ENCODE assay signal across 9 cellular contexts in genomic region chr1:63322248-63322943, GRCh38. TPM values are rescaled to one million over a fixed set of nuclear protein-coding genes. Genes with fewer than 3 reads are reported as not detected.
DNase-seq lines count a peak whose midpoint lies in the region; ATAC-seq and TF ChIP-seq lines count a peak whose summit lies in the region.
"Had no signal": no experiment of that assay in that cellular context is flagged by ENCODE, and none has a peak within 500 bp of the region (broad histone marks: within the 10 kb centered on the region; RNA-seq: fewer than 3 reads in every experiment).

FOXD3 (plus strand) TSS chr1:63322567; CDS start chr1:63323059, 492 bp downstream.

- peaks cover 3% of the 10 kb centered on the region for H3K4me1 ChIP-seq in foreskin keratinocyte
- peaks cover 2% of the 10 kb centered on the region for H3K4me1 ChIP-seq in osteoblast (ENCODE audit: insufficient read depth, low read length)

- H3K4me3 ChIP-seq in osteoblast (ENCODE audit: insufficient read depth, low read length), result peak within 1 kb of the TSS; percentile 67

- peak; percentile 84 for DNase-seq in Daoy (ENCODE audit: low read depth)
- DNase-seq in NCI-H146 (lab: John Stamatoyannopoulos, UW), result peak; percentile 63
- peak; percentile 21 for DNase-seq in activated CD8-positive, alpha-beta memory T cell treated with anti-CD3 and anti-CD28 coated beads, Interleukin-2, amount 50 U/mL, for 4 hours
- DNase-seq in foreskin keratinocyte, result no peak
- peak; percentile 94 for DNase-seq in osteoblast (ENCODE audit: insufficient read length, low spot score, missing footprints)
- DNase-seq in OCI-M2 (lab: John Stamatoyannopoulos, UW; ENCODE audit: unreplicated experiment), result no peak
- no peak for DNase-seq in AML-193 (lab: John Stamatoyannopoulos, UW)

- H3K4me2 ChIP-seq in osteoblast (ENCODE audit: insufficient read depth, low read length), result peak within 1 kb of the TSS; percentile 78

- H3K9me3 ChIP-seq in osteoblast (ENCODE audit: low read depth, low read length), result peaks cover 2% of the 10 kb centered on the region

- H3K79me2 ChIP-seq in osteoblast (ENCODE audit: insufficient read depth, low read length), result no peaks in the 10 kb centered on the region

- no peaks in the 10 kb centered on the region for H3K36me3 ChIP-seq in osteoblast (ENCODE audit: insufficient read depth, low read length)

- H3K27ac ChIP-seq in foreskin keratinocyte, result no peak within 1 kb of the TSS
- no peak within 1 kb of the TSS for H3K27ac ChIP-seq in osteoblast (ENCODE audit: low read depth, low read length)

- H2AFZ ChIP-seq in osteoblast (ENCODE audit: low read length), result peak within 1 kb of the TSS; percentile 65

- no peaks in the 10 kb centered on the region for H4K20me1 ChIP-seq in osteoblast (ENCODE audit: insufficient read depth, low read length)

- ATAC-seq in GM21717 (IDR thresholded peaks at IDR 0.05; ENCODE audit: unreplicated experiment) (peak; percentile 56), foreskin keratinocyte (peak; percentile 52)

- H3K27me3 ChIP-seq in foreskin keratinocyte (peaks cover 100% of the 10 kb centered on the region), osteoblast (ENCODE audit: insufficient read depth, low read length) (peaks cover 100% of the 10 kb centered on the region)

- TF ChIP-seq CTCF in foreskin keratinocyte (conservative IDR thresholded peaks at IDR 0.05) (no peak), osteoblast (IDR thresholded peaks at IDR 0.05; ENCODE audit: extremely low read depth, low read depth, low read length) (no peak)

RNA-seq across cellular contexts. Expression of gene FOXD3, which starts in this region (rescaled TPM):
- total RNA-seq in Daoy (2014; rRNA removed; shearing (Covaris generic)), result 0.12 and 3.4 TPM in 2 replicates
- total RNA-seq in foreskin keratinocyte (not detected in 2 replicates), osteoblast (not detected in 2 replicates)
- not detected in 2 replicates for polyA plus RNA-seq in foreskin keratinocyte
- total RNA-seq: temporal lobe had no signal

Comparison
In these comparisons a context has a peak if more than half of its experiments do, and no peak if none do; other contexts are left out.
1. Peak in ATAC-seq in foreskin keratinocyte; RNA of the gene not detected or under 1 TPM.
2. Peak in DNase-seq, H3K4me3 ChIP-seq and H3K4me2 ChIP-seq in osteoblast; RNA of the gene not detected or under 1 TPM.
3. DNase-seq: peak in Daoy (single experiment), NCI-H146 (single experiment) and activated CD8-positive, alpha-beta memory T cell treated with anti-CD3 and anti-CD28 coated beads, Interleukin-2, amount 50 U/mL, for 4 hours (single experiment); none in foreskin keratinocyte (0 of 2), OCI-M2 (single experiment) and AML-193 (0 of 2).